Comparison of ENCODE assay signal across 33 cellular contexts in genomic region chr13:19074519-19074918, GRCh38.
"Had no signal": no experiment of that assay in that cellular context is flagged by ENCODE, and none has a peak within 500 bp of the region (broad histone marks: within the 10 kb centered on the region; RNA-seq: fewer than 3 reads in every experiment).

No MANE protein-coding gene starts in this region.

- FAIRE-seq: astrocyte had no signal

- H3K4me1 ChIP-seq: esophagus muscularis mucosa, foreskin keratinocyte, gastrocnemius medialis, heart right ventricle had no signal

- H3K4me3 Mint-ChIP-seq: activated CD4-positive, alpha-beta memory T cell treated with anti-CD3 and anti-CD28 coated beads for 36 hours; activated CD4-positive, alpha-beta T cell treated with anti-CD3 and anti-CD28 coated beads for 36 hours; activated CD4-positive, alpha-beta T cell treated with anti-CD3 and anti-CD28 coated beads, Interleukin-2, amount 10 ng/mL, durations not matched to agents 24 days and 14 days; activated CD8-positive, alpha-beta memory T cell treated with anti-CD3 and anti-CD28 coated beads, Interleukin-2, amount 10 ng/mL, durations not matched to agents 7 days and 5 days; activated CD8-positive, alpha-beta T cell treated with anti-CD3 and anti-CD28 coated beads, Interleukin-2, amount 10 ng/mL, durations not matched to agents 7 days and 5 days; activated naive CD8-positive, alpha-beta T cell; activated T-cell treated with anti-CD3 and anti-CD28 coated beads, Interleukin-2, amount 50 U/mL, for 72 hours; central memory CD8-positive, alpha-beta T cell; dendritic cell treated with granulocyte-macrophage colony-stimulating factor and Interleukin-4, amounts not matched to agents 40 ng/mL and 50 ng/mL, for 4 days; endodermal cell; T-helper 17 cell; T-helper 2 cell treated with Interferon-gamma antibody and Interleukin-4, amounts not matched to agents 5 μg/mL and 100 μg/mL, for 36 hours had no signal

- H3K36me3 Mint-ChIP-seq: activated CD4-positive, alpha-beta memory T cell treated with anti-CD3 and anti-CD28 coated beads for 36 hours; activated CD8-positive, alpha-beta memory T cell treated with anti-CD3 and anti-CD28 coated beads, Interleukin-2, amount 10 ng/mL, durations not matched to agents 7 days and 5 days; activated naive CD8-positive, alpha-beta T cell had no signal

- H3K27ac ChIP-seq: brain microvascular endothelial cell, coronary artery, dorsolateral prefrontal cortex, esophagus muscularis mucosa, foreskin keratinocyte, gastrocnemius medialis, heart right ventricle had no signal

- H3K9me3 ChIP-seq: gastrocnemius medialis had no signal

- H3K27me3 ChIP-seq: brain microvascular endothelial cell, esophagus muscularis mucosa, foreskin keratinocyte, gastrocnemius medialis, heart right ventricle had no signal

- ATAC-seq: activated CD4-positive, alpha-beta T cell treated with anti-CD3 and anti-CD28 coated beads for 36 hours; activated CD8-positive, alpha-beta memory T cell treated with anti-CD3 and anti-CD28 coated beads, Interleukin-2, amount 10 ng/mL, durations not matched to agents 7 days and 5 days; activated CD8-positive, alpha-beta T cell treated with anti-CD3 and anti-CD28 coated beads, Interleukin-2, amount 10 ng/mL, durations not matched to agents 7 days and 5 days; activated T-cell treated with anti-CD3 and anti-CD28 coated beads, Interleukin-2, amount 50 U/mL, for 72 hours; foreskin keratinocyte; gastrocnemius medialis; heart right ventricle; T-helper 17 cell had no signal

- H3K27ac Mint-ChIP-seq: activated CD4-positive, alpha-beta memory T cell treated with anti-CD3 and anti-CD28 coated beads for 36 hours; activated CD4-positive, alpha-beta T cell treated with anti-CD3 and anti-CD28 coated beads for 36 hours; activated CD4-positive, alpha-beta T cell treated with anti-CD3 and anti-CD28 coated beads, Interleukin-2, amount 10 ng/mL, durations not matched to agents 24 days and 14 days; activated CD8-positive, alpha-beta memory T cell treated with anti-CD3 and anti-CD28 coated beads, Interleukin-2, amount 10 ng/mL, durations not matched to agents 7 days and 5 days; activated CD8-positive, alpha-beta T cell treated with anti-CD3 and anti-CD28 coated beads, Interleukin-2, amount 10 ng/mL, durations not matched to agents 7 days and 5 days; activated naive CD8-positive, alpha-beta T cell; activated T-cell treated with anti-CD3 and anti-CD28 coated beads, Interleukin-2, amount 50 U/mL, for 72 hours; dendritic cell treated with granulocyte-macrophage colony-stimulating factor and Interleukin-4, amounts not matched to agents 40 ng/mL and 50 ng/mL, for 4 days; endodermal cell; T-helper 17 cell; T-helper 2 cell treated with Interferon-gamma antibody and Interleukin-4, amounts not matched to agents 5 μg/mL and 100 μg/mL, for 36 hours had no signal

- H3K4me1 Mint-ChIP-seq: activated CD4-positive, alpha-beta T cell treated with anti-CD3 and anti-CD28 coated beads for 36 hours; activated CD4-positive, alpha-beta T cell treated with anti-CD3 and anti-CD28 coated beads, Interleukin-2, amount 10 ng/mL, durations not matched to agents 24 days and 14 days; activated CD8-positive, alpha-beta memory T cell treated with anti-CD3 and anti-CD28 coated beads, Interleukin-2, amount 10 ng/mL, durations not matched to agents 7 days and 5 days; central memory CD8-positive, alpha-beta T cell; endodermal cell; T-helper 17 cell had no signal

- DNase-seq: activated CD4-positive, alpha-beta memory T cell treated with anti-CD3 and anti-CD28 coated beads for 36 hours; activated CD4-positive, alpha-beta T cell treated with anti-CD3 and anti-CD28 coated beads for 36 hours; activated CD4-positive, alpha-beta T cell treated with anti-CD3 and anti-CD28 coated beads, Interleukin-2, amount 10 ng/mL, durations not matched to agents 24 days and 14 days; activated CD4-positive, CD25-positive, alpha-beta regulatory T cell; activated CD4-positive, CD25-positive, alpha-beta regulatory T cell treated with anti-CD3 and anti-CD28 coated beads, Interleukin-2, amount 50 U/mL, for 72 hours; activated CD8-positive, alpha-beta memory T cell treated with anti-CD3 and anti-CD28 coated beads, Interleukin-2, amount 10 ng/mL, durations not matched to agents 7 days and 5 days; activated CD8-positive, alpha-beta memory T cell treated with anti-CD3 and anti-CD28 coated beads, Interleukin-2, amount 50 U/mL, for 4 hours; activated CD8-positive, alpha-beta T cell treated with anti-CD3 and anti-CD28 coated beads, Interleukin-2, amount 10 ng/mL, durations not matched to agents 7 days and 5 days; activated effector memory CD4-positive, alpha-beta T cell treated with Interleukin-2 at 50 U/mL for 16 hours; activated gamma-delta T cell treated with Interleukin-2 at 50 U/mL for 16 hours; activated naive CD4-positive, alpha-beta T cell treated with anti-CD3 and anti-CD28 coated beads, Interleukin-2, amount 50 U/mL, for 16 hours; activated naive CD4-positive, alpha-beta T cell treated with Interleukin-2 at 50 U/mL for 16 hours; activated T-cell treated with anti-CD3 and anti-CD28 coated beads, Interleukin-2, amount 50 U/mL, for 1 hour; activated T-cell treated with anti-CD3 and anti-CD28 coated beads, Interleukin-2, amount 50 U/mL, for 72 hours; amniotic stem cell; anterior cingulate cortex; brain microvascular endothelial cell; dorsolateral prefrontal cortex; effector memory CD4-positive, alpha-beta T cell; endodermal cell; erythroblast; foreskin keratinocyte; gastrocnemius medialis; heart right ventricle; T-helper 1 cell; T-helper 17 cell had no signal

- H3K36me3 ChIP-seq: brain microvascular endothelial cell, esophagus muscularis mucosa, gastrocnemius medialis, heart right ventricle had no signal

- H3K27me3 Mint-ChIP-seq: activated CD4-positive, alpha-beta T cell treated with anti-CD3 and anti-CD28 coated beads, Interleukin-2, amount 10 ng/mL, durations not matched to agents 24 days and 14 days; activated CD8-positive, alpha-beta memory T cell treated with anti-CD3 and anti-CD28 coated beads, Interleukin-2, amount 10 ng/mL, durations not matched to agents 7 days and 5 days; activated naive CD8-positive, alpha-beta T cell; central memory CD8-positive, alpha-beta T cell; dendritic cell treated with granulocyte-macrophage colony-stimulating factor and Interleukin-4, amounts not matched to agents 40 ng/mL and 50 ng/mL, for 4 days; T-helper 17 cell had no signal

- H3K4me3 ChIP-seq: coronary artery, dorsolateral prefrontal cortex, esophagus muscularis mucosa, gastrocnemius medialis, heart right ventricle had no signal
